ENCODE assay signal across 8 cellular contexts in genomic region chr15:59299919-59300617, GRCh38.
DNase-seq lines count a peak whose midpoint lies in the region; ATAC-seq lines count a peak whose summit lies in the region.

No MANE protein-coding gene starts in this region.

- DNase-seq in CMK (ENCODE audit: low read depth) = peak; percentile 52
- DNase-seq in Jurkat, Clone E6-1 (ENCODE audit: low read depth, low spot score) = peak; percentile 87
- peak; percentile 42 for DNase-seq in activated CD4-positive, CD25-positive, alpha-beta regulatory T cell treated with anti-CD3 and anti-CD28 coated beads, Interleukin-2, amount 50 U/mL, for 16 hours (ENCODE audit: low read depth, low spot score)
- peak; percentile 5 for DNase-seq in cerebellar cortex (ENCODE audit: low spot score)
- peak; percentile 93 for DNase-seq in medulla oblongata (ENCODE audit: extremely low spot score)
- peak; percentile 77 for DNase-seq in stimulated activated CD8-positive, alpha-beta memory T cell treated with anti-CD3 and anti-CD28 coated beads, Interleukin-4, amount 100 ng/mL, for 48 hours
- no peak for DNase-seq in iPS-NIHi7 (ENCODE audit: extremely low spot score)

- ATAC-seq in GM21526 (IDR thresholded peaks at IDR 0.05; ENCODE audit: low FRiP score, unreplicated experiment) = peak; percentile 51

- no peak overlapping the region for H3K4me3 ChIP-seq in Jurkat, Clone E6-1 (ENCODE audit: low read length)
